Comparison of ENCODE assay signal across 8 cellular contexts in the genomic region with DNA sequence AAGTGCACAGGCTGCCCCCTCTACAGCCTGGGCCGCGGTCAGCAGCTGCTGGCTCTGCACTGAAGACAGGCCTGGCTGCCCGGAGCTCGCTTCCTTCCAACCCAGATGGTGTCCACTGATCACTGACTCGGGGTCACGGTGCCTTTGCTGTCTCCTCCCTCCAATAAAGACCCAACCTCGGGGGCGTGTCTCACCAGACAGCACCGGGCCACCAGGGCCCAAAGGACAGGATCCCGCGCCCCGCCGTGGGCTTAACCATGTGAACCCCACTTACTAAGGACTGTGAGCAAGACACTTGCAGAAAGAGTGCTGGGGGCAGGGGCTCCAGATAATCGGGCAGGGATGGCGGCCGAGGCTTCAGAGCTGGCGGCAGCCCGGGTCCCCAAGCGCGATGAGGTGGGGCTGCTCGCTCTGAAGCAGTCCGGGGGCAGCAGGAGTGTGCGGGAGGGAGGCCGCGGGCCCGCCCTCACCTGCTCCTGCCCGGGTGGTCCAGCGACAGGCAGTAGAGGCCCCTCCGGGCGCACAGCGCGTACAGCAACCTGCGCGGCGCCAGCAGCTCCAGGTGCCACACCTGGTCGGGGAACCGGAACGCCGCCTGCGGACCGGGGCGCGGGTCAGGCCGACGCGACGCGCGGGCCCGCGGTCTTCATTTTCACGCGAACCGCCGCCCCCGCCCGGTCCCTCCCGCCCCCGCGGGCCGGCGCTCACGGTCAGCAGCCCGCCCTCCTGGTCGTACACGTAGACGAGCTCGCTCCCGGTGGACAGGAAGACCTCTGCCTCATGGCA. TPM values are rescaled to one million over a fixed set of nuclear protein-coding genes. Genes with fewer than 3 reads are reported as not detected.
DNase-seq lines count a peak whose midpoint lies in the region; ATAC-seq, FAIRE-seq and TF ChIP-seq lines count a peak whose summit lies in the region.

No MANE protein-coding gene starts in this region.

- H3K4me3 ChIP-seq in GM23248 (peak overlapping the region; percentile 90), ectodermal cell (ENCODE audit: insufficient read depth, low read depth, low read length) (peak overlapping the region; percentile 79), mononuclear cell (ENCODE audit: low read length) (peak overlapping the region; percentile 83)

- H3K4me1 Mint-ChIP-seq in CD4-positive, alpha-beta T cell (ENCODE audit: low read depth), result peaks cover 30% of the 10 kb centered on the region

- peaks cover 22% of the 10 kb centered on the region for H3K4me1 ChIP-seq in GM23248 (ENCODE audit: insufficient read depth)
- H3K4me1 ChIP-seq in ectodermal cell (ENCODE audit: control insufficient read depth, insufficient read depth, low read length), result peaks cover 11% of the 10 kb centered on the region
- peaks cover 29% of the 10 kb centered on the region for H3K4me1 ChIP-seq in mononuclear cell (ENCODE audit: insufficient read depth, low read length)

- H3K36me3 Mint-ChIP-seq in CD4-positive, alpha-beta T cell (ENCODE audit: low read depth), result peaks cover 20% of the 10 kb centered on the region

- TF ChIP-seq POLR2A in H54 (IDR thresholded peaks at IDR 0.05; ENCODE audit: low read depth, low read length), result no peak

- H3K9ac ChIP-seq in GM23248, result peak overlapping the region; percentile 78

- in situ Hi-C loops in GM23248 (cut with MboI), result no loop called here

- intact Hi-C loops in CD4-positive, alpha-beta T cell (cut with DNase I, micrococcal nuclease), result loop anchor here (1.0 to 5.0 kb wide), 6 partner anchors 32 to 559 kb away; a partner anchor contains a TSS

- H3K36me3 ChIP-seq in GM23248 (ENCODE audit: low read depth), result no peaks in the 10 kb centered on the region
- H3K36me3 ChIP-seq in ectodermal cell (ENCODE audit: control insufficient read depth, insufficient read depth, low read length), result peaks cover 17% of the 10 kb centered on the region

- H4K20me1 ChIP-seq in GM23248 (ENCODE audit: insufficient read depth), result no peaks in the 10 kb centered on the region

- POLR2A ChIA-PET in CD4-positive, alpha-beta T cell (lab: Charles Lee), result interaction anchor here (0.6 to 5.2 kb wide), 14 partner anchors 10 to 1097 kb away, joined by 3 to 93 read pairs (median 4); a partner anchor contains a TSS

- H3K27ac ChIP-seq in CD4-positive, alpha-beta T cell (ENCODE audit: low read depth, low read length), result peak overlapping the region; percentile 83
- H3K27ac ChIP-seq in GM23248 (peak overlapping the region; percentile 30; the same call in 1 of the 2 replicates), ectodermal cell (ENCODE audit: insufficient read depth, low read depth, low read length, poor library complexity, severe bottlenecking) (no peak overlapping the region)

- CTCF ChIA-PET in CD4-positive, alpha-beta T cell (lab: Charles Lee), result interaction anchor here (0.9 to 2.5 kb wide), 2 partner anchors 17 to 33 kb away, joined by 3 to 18 read pairs; no protein-coding TSS in a partner anchor

- H2AFZ ChIP-seq in GM23248, result peak overlapping the region; percentile 75

- no peaks in the 10 kb centered on the region for H3K27me3 Mint-ChIP-seq in CD4-positive, alpha-beta T cell

- H3F3A ChIP-seq in GM23248 (ENCODE audit: insufficient read depth), result peaks cover 15% of the 10 kb centered on the region; the same call in 1 of the 2 replicates

- DNase-seq in CD4-positive, alpha-beta T cell, result peak in 1 of 10 experiments; percentile 7
- DNase-seq in GM23248 (peak; percentile 55), RCC 7860 (ENCODE audit: low spot score) (peak; percentile 8), H54 (ENCODE audit: insufficient read length, low spot score) (no peak)

- 1% methylated on average over 39 to 46 of the region's 69 CpGs for WGBS in GM23248 (ENCODE audit: low coverage in 1 of 2, low lambda C conversion rate in 2 of 2, missing lambda C conversion rate in 2 of 2), 2 experiments
- whole genome bisulfite sequencing in ectodermal cell, 2 experiments, result 4 to 5% methylated on average over 69 of the region's 69 CpGs

- TF ChIP-seq CTCF in CD4-positive, alpha-beta T cell (IDR thresholded peaks at IDR 0.05), result no peak

- peak overlapping the region; percentile 58 for H3K27ac Mint-ChIP-seq in CD4-positive, alpha-beta T cell

- no peak for FAIRE-seq in RCC 7860 (lab: Jason Lieb, UNC)
- FAIRE-seq in H54 (lab: Jason Lieb, UNC), result no peak

- no peaks in the 10 kb centered on the region for H3K27me3 ChIP-seq in CD4-positive, alpha-beta T cell (ENCODE audit: control insufficient read depth, insufficient read depth, low read length)
- no peaks in the 10 kb centered on the region for H3K27me3 ChIP-seq in GM23248 (replicated peaks; ENCODE audit: insufficient read depth)
- no peaks in the 10 kb centered on the region for H3K27me3 ChIP-seq in ectodermal cell (ENCODE audit: control insufficient read depth, insufficient read depth, low read length, poor library complexity, severe bottlenecking)
- no peaks in the 10 kb centered on the region for H3K27me3 ChIP-seq in mononuclear cell (ENCODE audit: insufficient read depth, low read length)

- no peaks in the 10 kb centered on the region for H3K9me3 ChIP-seq in CD4-positive, alpha-beta T cell (ENCODE audit: control insufficient read depth, low read length)
- H3K9me3 ChIP-seq in GM23248 (ENCODE audit: low read depth), result no peaks in the 10 kb centered on the region
- H3K9me3 ChIP-seq in ectodermal cell (ENCODE audit: control insufficient read depth, low read length), result no peaks in the 10 kb centered on the region
- H3K9me3 ChIP-seq in mononuclear cell (ENCODE audit: low read depth, low read length), result no peaks in the 10 kb centered on the region

- no peak for ATAC-seq in CD4-positive, alpha-beta T cell (ENCODE audit: poor library complexity)
- ATAC-seq in HG02642 (IDR thresholded peaks at IDR 0.05; ENCODE audit: poor library complexity, unreplicated experiment) (no peak), GM19397 (IDR thresholded peaks at IDR 0.05; ENCODE audit: unreplicated experiment) (no peak)

- no peaks in the 10 kb centered on the region for H3K9me2 ChIP-seq in GM23248 (ENCODE audit: insufficient read depth)

- peaks cover 27% of the 10 kb centered on the region for H3K79me2 ChIP-seq in GM23248 (ENCODE audit: insufficient read depth)

- H3K4me2 ChIP-seq in GM23248 (ENCODE audit: unreplicated experiment), result peak overlapping the region; percentile 84

- H3K4me3 Mint-ChIP-seq in CD4-positive, alpha-beta T cell, result peak overlapping the region; percentile 90

- no peaks in the 10 kb centered on the region for H3K9me3 Mint-ChIP-seq in CD4-positive, alpha-beta T cell

RNA-seq across cellular contexts. Expression of a gene that starts 0.5 kb away (rescaled TPM):
- 10 to 100 TPM; 18.7 to 19.7 TPM for total RNA-seq in CD4-positive, alpha-beta T cell
- total RNA-seq in GM23248 (2014; rRNA removed; shearing (Covaris generic)), result 44.9 and 45.5 TPM in 2 replicates
- 25.2 and 25.7 TPM in 2 replicates for polyA plus RNA-seq in GM23248 (2016; fragmentation: Nextera tagmentation; extraction: Ambion mirVana)
- polyA plus RNA-seq in ectodermal cell (2013, experiment 1 of 4), result 30.3 TPM
- polyA plus RNA-seq in ectodermal cell (2013, experiment 2 of 4), result 32.0 TPM
- polyA plus RNA-seq in ectodermal cell (2013, experiment 3 of 4), result 19.6 TPM
- polyA plus RNA-seq in ectodermal cell (2013, experiment 4 of 4), result 21.2 TPM
- 13.5 TPM for total RNA-seq in mononuclear cell

RNA-seq across cellular contexts. Expression of a gene that starts 23.5 kb away (rescaled TPM):
- 1 to 10 TPM; 1.0 to 1.1 TPM for total RNA-seq in CD4-positive, alpha-beta T cell
- 2.3 and 3.2 TPM in 2 replicates for total RNA-seq in GM23248 (2014; rRNA removed; shearing (Covaris generic))
- 0.23 and 0.48 TPM in 2 replicates for polyA plus RNA-seq in GM23248 (2016; fragmentation: Nextera tagmentation; extraction: Ambion mirVana)
- polyA plus RNA-seq in ectodermal cell (2013, experiment 1 of 4), result not detected
- 0.48 TPM for polyA plus RNA-seq in ectodermal cell (2013, experiment 2 of 4)
- polyA plus RNA-seq in ectodermal cell (2013, experiment 3 of 4), result not detected
- 0.20 TPM for polyA plus RNA-seq in ectodermal cell (2013, experiment 4 of 4)
- 0.52 TPM for total RNA-seq in mononuclear cell

RNA-seq across cellular contexts. Expression of a gene that starts 39.1 kb away (rescaled TPM):
- total RNA-seq in CD4-positive, alpha-beta T cell, result 1,000 to 10,000 TPM; 1,296 to 1,318 TPM
- total RNA-seq in GM23248 (2014; rRNA removed; shearing (Covaris generic)), result 8,476 and 9,349 TPM in 2 replicates
- 3,778 and 3,933 TPM in 2 replicates for polyA plus RNA-seq in GM23248 (2016; fragmentation: Nextera tagmentation; extraction: Ambion mirVana)
- 2,395 TPM for polyA plus RNA-seq in ectodermal cell (2013, experiment 1 of 4)
- 2,615 TPM for polyA plus RNA-seq in ectodermal cell (2013, experiment 2 of 4)
- polyA plus RNA-seq in ectodermal cell (2013, experiment 3 of 4), result 2,034 TPM
- polyA plus RNA-seq in ectodermal cell (2013, experiment 4 of 4), result 2,356 TPM
- total RNA-seq in mononuclear cell, result 2,327 TPM
